12 cellular contexts compared by ENCODE assay signal in genomic region chr3:16741103-16741758, GRCh38.
DNase-seq lines count a peak whose midpoint lies in the region; ATAC-seq and TF ChIP-seq lines count a peak whose summit lies in the region.
"Had no signal": no experiment of that assay in that cellular context is flagged by ENCODE, and none has a peak within 500 bp of the region (broad histone marks: within the 10 kb centered on the region; RNA-seq: fewer than 3 reads in every experiment).

No MANE protein-coding gene starts in this region.

- no peaks in the 10 kb centered on the region for H3K27me3 ChIP-seq in PC-3 (ENCODE audit: low read length)

- no peaks in the 10 kb centered on the region for H3K9me2 ChIP-seq in PC-3 (replicated peaks; ENCODE audit: low read length)

- CTCF ChIA-PET in PC-3 (lab: Charles Lee), result no interaction called here

- no peak overlapping the region for H2AFZ ChIP-seq in PC-3 (ENCODE audit: low read length)

- peak overlapping the region; percentile 42 for H3K4me2 ChIP-seq in PC-3 (ENCODE audit: low read length)

- POLR2A ChIA-PET in PC-3 (lab: Charles Lee; ENCODE audit: unreplicated experiment), result interaction anchor here (0.6 kb wide), 1 partner anchor 254 kb away, joined by 3 read pairs; no protein-coding TSS in a partner anchor

- DNase-seq in A172 (ENCODE audit: low spot score) (peak; percentile 91), PC-3 (peak; percentile 91), fibroblast of villous mesenchyme (ENCODE audit: low read depth) (peak; percentile 13), KG1 (lab: John Stamatoyannopoulos, UW) (no peak), NCI-H446 treated with DMSO at 0.1 percent for 48 hours (lab: John Stamatoyannopoulos, UW) (no peak), NCI-H510A (lab: John Stamatoyannopoulos, UW) (no peak)
- DNase-seq: Calu3; central memory CD4-positive, alpha-beta T cell; NCI-H446; occipital lobe had no signal

- TF ChIP-seq CTCF in PC-3 (conservative IDR thresholded peaks at IDR 0.05; ENCODE audit: low read depth, low read length) (no peak), fibroblast of villous mesenchyme (IDR thresholded peaks at IDR 0.05; ENCODE audit: insufficient read depth, low read depth, low read length) (no peak)

- no peaks in the 10 kb centered on the region for H3K79me2 ChIP-seq in PC-3 (ENCODE audit: low read length)

- peak overlapping the region; percentile 7; the same call in 1 of the 2 replicates for H3K9ac ChIP-seq in PC-3 (ENCODE audit: low read length)

- H3K4me3 ChIP-seq in PC-3 (ENCODE audit: low read length) (no peak overlapping the region), fibroblast of villous mesenchyme (ENCODE audit: low read depth, low read length) (no peak overlapping the region)

- H3K4me1 ChIP-seq in PC-3 (ENCODE audit: insufficient read depth, low read length), result peaks cover 17% of the 10 kb centered on the region

- H3K36me3 ChIP-seq in PC-3 (ENCODE audit: low read depth, low read length), result peaks cover 6% of the 10 kb centered on the region; the same call in 1 of the 2 replicates

- peak overlapping the region; percentile 54 for H3K27ac ChIP-seq in PC-3 (ENCODE audit: low read length)

- H4K20me1 ChIP-seq in PC-3 (ENCODE audit: low read length), result no peaks in the 10 kb centered on the region

- H3K9me3 ChIP-seq in PC-3 (ENCODE audit: low read length), result peaks cover 17% of the 10 kb centered on the region

- no TSS peak for BruUV-seq in PC-3 (replicated peaks; lab: Mats Ljungman, UMichigan)

- intact Hi-C loops in PC-3 (cut with micrococcal nuclease), result no loop called here

- ATAC-seq in GM18867 (IDR thresholded peaks at IDR 0.05; ENCODE audit: unreplicated experiment) (peak; percentile 29), PC-3 (peak; percentile 89), GM18858 (IDR thresholded peaks at IDR 0.05; ENCODE audit: unreplicated experiment) (no peak)

- H3F3A ChIP-seq in PC-3 (ENCODE audit: low read length, unreplicated experiment), result no peaks in the 10 kb centered on the region

Comparison
In these comparisons a context has a peak if more than half of its experiments do, and no peak if none do; other contexts are left out.
1. DNase-seq: peak in A172 (single experiment), PC-3 (single experiment) and fibroblast of villous mesenchyme (single experiment); none in KG1 (single experiment), NCI-H446 treated with DMSO at 0.1 percent for 48 hours (single experiment) and NCI-H510A (single experiment).